Comparison of ENCODE assay signal across 8 cellular contexts in genomic region chr7:131556912-131557457, GRCh38. TPM values are rescaled to one million over a fixed set of nuclear protein-coding genes. Genes with fewer than 3 reads are reported as not detected.
DNase-seq lines count a peak whose midpoint lies in the region; ATAC-seq, FAIRE-seq and TF ChIP-seq lines count a peak whose summit lies in the region.

No MANE protein-coding gene starts in this region.

- no peaks in the 10 kb centered on the region for H3K9me3 ChIP-seq in BE2C
- no peaks in the 10 kb centered on the region for H3K9me3 ChIP-seq in HAP-1
- no peaks in the 10 kb centered on the region for H3K9me3 ChIP-seq in iPS-18c (ENCODE audit: control insufficient read depth, insufficient read depth, low read length)
- no peaks in the 10 kb centered on the region for H3K9me3 ChIP-seq in stomach smooth muscle (ENCODE audit: control insufficient read depth in 2 of 2, low read length in 2 of 2)

- CTCF ChIA-PET in T-cell (lab: Charles Lee) = no interaction called here

- peaks cover 35 to 48% of the 10 kb centered on the region in 2 donors for H3K27me3 Mint-ChIP-seq in T-cell

- FAIRE-seq in H54 (lab: Jason Lieb, UNC) = no peak

- H3K27me3 ChIP-seq in BE2C = peaks cover 52% of the 10 kb centered on the region
- no peaks in the 10 kb centered on the region for H3K27me3 ChIP-seq in HAP-1 (ENCODE audit: low read depth)
- H3K27me3 ChIP-seq in stomach smooth muscle (ENCODE audit: control insufficient read depth in 1 of 2, insufficient read depth in 2 of 2, low read length in 2 of 2) = no peaks in the 10 kb centered on the region

- DNase-seq in BE2C (peak; percentile 27), HAP-1 (ENCODE audit: low spot score in 2 of 2) (no peak), T-cell (peak in 1 of 34 experiments; percentile 10), NCI-H524 (lab: John Stamatoyannopoulos, UW) (no peak), H54 (ENCODE audit: insufficient read length, low spot score) (no peak)

- H3K4me3 Mint-ChIP-seq in T-cell = peak overlapping the region; percentile 68 to 77 (median 76)

- peak overlapping the region in 1 of 2 donors; percentile 33 for H3K9ac ChIP-seq in stomach smooth muscle (ENCODE audit: low read length in 2 of 2)

- H3K36me3 ChIP-seq in BE2C = no peaks in the 10 kb centered on the region
- no peaks in the 10 kb centered on the region for H3K36me3 ChIP-seq in HAP-1 (replicated peaks)
- no peaks in the 10 kb centered on the region for H3K36me3 ChIP-seq in stomach smooth muscle (ENCODE audit: control insufficient read depth in 2 of 2, insufficient read depth in 2 of 2, low read length in 2 of 2)

- H3K36me3 Mint-ChIP-seq in T-cell = no peaks in the 10 kb centered on the region

- H3K4me3 ChIP-seq in BE2C (ENCODE audit: low read depth, low read length) (peak overlapping the region; percentile 52), HAP-1 (peak overlapping the region; percentile 50), iPS-18c (ENCODE audit: insufficient read depth, low read depth, low read length) (peak overlapping the region; percentile 71), stomach smooth muscle (ENCODE audit: low read length in 2 of 2) (peak overlapping the region; percentile 57 to 72)

- no peak overlapping the region for H3K27ac Mint-ChIP-seq in T-cell

- TF ChIP-seq CTCF in BE2C (IDR thresholded peaks at IDR 0.05; ENCODE audit: low read depth, low read length) = no peak

- peaks cover 10 to 22% (median 18%) of the 10 kb centered on the region in 3 donors for H3K4me1 Mint-ChIP-seq in T-cell

- no peak overlapping the region for H3K27ac ChIP-seq in stomach smooth muscle (ENCODE audit: low read length)

- peak in 2 of 4 experiments; percentile 2 to 15 for ATAC-seq in T-cell (replicated peaks in 1 of 4)
- ATAC-seq in GM18505 (IDR thresholded peaks at IDR 0.05; ENCODE audit: unreplicated experiment) = no peak

- H3K4me1 ChIP-seq in BE2C (peaks cover 3% of the 10 kb centered on the region; the same call in 1 of the 2 replicates), HAP-1 (peaks cover 26% of the 10 kb centered on the region), stomach smooth muscle (ENCODE audit: control insufficient read depth, insufficient read depth, low read length) (peaks cover 24% of the 10 kb centered on the region)

- POLR2A ChIA-PET in T-cell (lab: Charles Lee) = no interaction called here

- in situ Hi-C loops in HAP-1 (cut with MboI; ENCODE audit: low sequenced_read_pairs) = no loop called here

- TF ChIP-seq POLR2A in H54 (IDR thresholded peaks at IDR 0.05; ENCODE audit: low read depth, low read length) (no peak), GM18505 (IDR thresholded peaks at IDR 0.05; ENCODE audit: borderline replicate concordance, extremely low read depth, insufficient read depth, insufficient read length) (no peak)

- no peaks in the 10 kb centered on the region for H3K9me3 Mint-ChIP-seq in T-cell

RNA-seq across cellular contexts. Expression of gene PODXL, which starts 0.6 kb away (rescaled TPM):
- 0.56 TPM for polyA plus RNA-seq in BE2C (2012; ENCODE audit: insufficient read depth, insufficient read length, low read depth)
- 1 to 10 TPM in 3 of 5 donors, under 1 TPM in 2; 0.63 to 2.6 (median 1.5) TPM for total RNA-seq in T-cell
